9 cellular contexts compared by ENCODE assay signal in genomic region chr5:40477856-40478546, GRCh38.
DNase-seq lines count a peak whose midpoint lies in the region; ATAC-seq and TF ChIP-seq lines count a peak whose summit lies in the region.
"Had no signal": no experiment of that assay in that cellular context is flagged by ENCODE, and none has a peak within 500 bp of the region (broad histone marks: within the 10 kb centered on the region; RNA-seq: fewer than 3 reads in every experiment).

No MANE protein-coding gene starts in this region.

- H3K27me3 ChIP-seq in stomach = no peaks in the 10 kb centered on the region
- H3K27me3 ChIP-seq in ascending aorta = no peaks in the 10 kb centered on the region

- no peak for TF ChIP-seq EP300 in stomach (IDR thresholded peaks at IDR 0.05)

- TF ChIP-seq CTCF in stomach (IDR thresholded peaks at IDR 0.05) (no peak), ascending aorta (IDR thresholded peaks at IDR 0.05) (no peak)

- H3K36me3 ChIP-seq in stomach (no peaks in the 10 kb centered on the region), ascending aorta (no peaks in the 10 kb centered on the region)

- H3K4me1 ChIP-seq in stomach (no peaks in the 10 kb centered on the region), ascending aorta (peaks cover 0 to 3% of the 10 kb centered on the region in 2 donors)

- H3K4me3 ChIP-seq in stomach (no peak overlapping the region), ascending aorta (no peak overlapping the region)

- DNase-seq in AG08396 (ENCODE audit: low spot score) (peak; percentile 13), LHCN-M2 (ENCODE audit: low read depth) (peak; percentile 95), astrocyte of the hippocampus (ENCODE audit: low read depth, low spot score) (peak; percentile 58), foreskin melanocyte (peak; percentile 88), stomach (no peak), SW480 (ENCODE audit: low spot score) (no peak), ascending aorta (ENCODE audit: low spot score in 2 of 2) (no peak)
- DNase-seq: NCI-H1092 treated with DMSO at 0.1 percent for 48 hours had no signal

- H3K27ac ChIP-seq in stomach (no peak overlapping the region), ascending aorta (no peak overlapping the region)

- H3K9me3 ChIP-seq in stomach (no peaks in the 10 kb centered on the region), ascending aorta (no peaks in the 10 kb centered on the region)

- TF ChIP-seq POLR2A in stomach (IDR thresholded peaks at IDR 0.05) = no peak

- no peak for ATAC-seq in GM21381 (IDR thresholded peaks at IDR 0.05; ENCODE audit: unreplicated experiment)

- intact Hi-C loops in stomach (cut with DNase I; ENCODE audit: low total_unique reads) (no loop called here), ascending aorta (cut with DNase I) (no loop called here)

- WGBS in stomach, 5 donors = 62 to 80% (median 77%) methylated on average over 8 of the region's 8 CpGs

Comparison
In these comparisons a context has a peak if more than half of its experiments do, and no peak if none do; other contexts are left out.
1. DNase-seq: peak in AG08396 (single experiment), LHCN-M2 (single experiment), astrocyte of the hippocampus (single experiment) and foreskin melanocyte (single experiment); none in stomach (single experiment), SW480 (single experiment) and ascending aorta (0 of 2).